ENCODE assay signal across 8 cellular contexts in genomic region chr17:15999141-15999973, GRCh38. TPM values are rescaled to one million over a fixed set of nuclear protein-coding genes. Genes with fewer than 3 reads are reported as not detected.
DNase-seq lines count a peak whose midpoint lies in the region; ATAC-seq and TF ChIP-seq lines count a peak whose summit lies in the region.

TSS of gene TTC19 (plus strand) at chr17:15999824. CDS start at chr17:15999849, 25 bp downstream.
TSS of gene ZSWIM7 (minus strand) at chr17:15999704. CDS start at chr17:15999594, 110 bp downstream.

- H3K9me3 Mint-ChIP-seq in activated T-cell treated with anti-CD3 and anti-CD28 coated beads, Interleukin-2, amount 50 U/mL, for 24 hours: no peaks in the 10 kb centered on the region

- ATAC-seq in GM21723 (IDR thresholded peaks at IDR 0.05; ENCODE audit: unreplicated experiment): peak; percentile 92

- H3K4me3 ChIP-seq in PC-9: peak within 1 kb of the TSS; percentile 85
- peak within 1 kb of the TSS; percentile 88 to 92 for H3K4me3 ChIP-seq in mucosa of rectum (ENCODE audit: low read length in 2 of 2)

- peak; percentile 96 for TF ChIP-seq POLR2A in erythroblast (IDR thresholded peaks at IDR 0.05; ENCODE audit: low read length)

- POLR2A ChIA-PET in PC-9 (lab: Charles Lee; ENCODE audit: unreplicated experiment): interaction anchor here (0.5 to 0.8 kb wide), 9 partner anchors 17 to 420 kb away, joined by 3 to 8 read pairs (median 4); no protein-coding TSS in a partner anchor

- H3K9me2 ChIP-seq in PC-9 (ENCODE audit: insufficient read depth): no peaks in the 10 kb centered on the region

- peaks cover 21% of the 10 kb centered on the region for H3K4me1 ChIP-seq in PC-9 (replicated peaks; ENCODE audit: insufficient read depth)
- H3K4me1 ChIP-seq in mucosa of rectum (ENCODE audit: control insufficient read depth in 2 of 2, insufficient read depth in 2 of 2, low read length in 2 of 2): peaks cover 10 to 11% of the 10 kb centered on the region in 2 donors

- H3K4me2 ChIP-seq in PC-9: peak within 1 kb of the TSS; percentile 89

- H3K27me3 Mint-ChIP-seq in activated T-cell treated with anti-CD3 and anti-CD28 coated beads, Interleukin-2, amount 50 U/mL, for 24 hours: no peaks in the 10 kb centered on the region

- in situ Hi-C loops in KBM-7 (cut with MboI; ENCODE audit: low pct_unique_long_range_greater_than_20kb, low sequenced_read_pairs): no loop called here

- peaks cover 38% of the 10 kb centered on the region for H3K4me1 Mint-ChIP-seq in activated T-cell treated with anti-CD3 and anti-CD28 coated beads, Interleukin-2, amount 50 U/mL, for 24 hours (ENCODE audit: low read depth)

- peak within 1 kb of the TSS; percentile 92 to 95 for H3K9ac ChIP-seq in mucosa of rectum (ENCODE audit: low read depth in 1 of 2, low read length in 2 of 2)

- H3K36me3 ChIP-seq in PC-9 (ENCODE audit: low read depth): peaks cover 29% of the 10 kb centered on the region
- H3K36me3 ChIP-seq in mucosa of rectum (ENCODE audit: control insufficient read depth in 2 of 2, insufficient read depth in 2 of 2, low read length in 2 of 2): peaks cover 29 to 30% of the 10 kb centered on the region in 2 donors

- H3K27ac ChIP-seq in PC-9: peak within 1 kb of the TSS; percentile 97
- H3K27ac ChIP-seq in mucosa of rectum (ENCODE audit: low read depth in 2 of 2, low read length in 2 of 2): peak within 1 kb of the TSS; percentile 98 to 99

- H4K20me1 ChIP-seq in PC-9 (ENCODE audit: insufficient read depth): peaks cover 8% of the 10 kb centered on the region; the same call in 1 of the 2 replicates

- H3K27me3 ChIP-seq in PC-9 (ENCODE audit: insufficient read depth, low read depth) (no peaks in the 10 kb centered on the region), mucosa of rectum (ENCODE audit: control insufficient read depth in 2 of 2, insufficient read depth in 2 of 2, low read length in 2 of 2) (no peaks in the 10 kb centered on the region)

- CTCF ChIA-PET in PC-9 (lab: Charles Lee): interaction anchor here (0.6 to 1.6 kb wide), 4 partner anchors 28 to 548 kb away, joined by 3 to 8 read pairs (median 4); partner anchors contain the start of gene ADORA2B

- peak within 1 kb of the TSS; percentile 86 for H3K4me3 Mint-ChIP-seq in activated T-cell treated with anti-CD3 and anti-CD28 coated beads, Interleukin-2, amount 50 U/mL, for 24 hours

- H3K27ac Mint-ChIP-seq in activated T-cell treated with anti-CD3 and anti-CD28 coated beads, Interleukin-2, amount 50 U/mL, for 24 hours: peak within 1 kb of the TSS; percentile 99

- peak within 1 kb of the TSS; percentile 75 for H2AFZ ChIP-seq in PC-9

- no TSS peak for BruUV-seq in PC-9 (replicated peaks; lab: Mats Ljungman, UMichigan)

- peaks cover 20% of the 10 kb centered on the region for H3F3A ChIP-seq in PC-9 (ENCODE audit: insufficient read depth, low read depth)

- peaks cover 9% of the 10 kb centered on the region; the same call in 1 of the 2 replicates for H3K9me3 ChIP-seq in PC-9 (ENCODE audit: insufficient read depth, low read depth)
- no peaks in the 10 kb centered on the region for H3K9me3 ChIP-seq in mucosa of rectum (ENCODE audit: control insufficient read depth in 2 of 2, low read length in 2 of 2)

- DNase-seq in DMS79 (lab: John Stamatoyannopoulos, UW): peak; percentile 70
- peak; percentile 95 for DNase-seq in KBM-7
- peak; percentile 85 to 98 for DNase-seq in PC-9
- peak; percentile 97 for DNase-seq in activated T-cell treated with anti-CD3 and anti-CD28 coated beads, Interleukin-2, amount 50 U/mL, for 24 hours
- peak; percentile 96 for DNase-seq in erythroblast (lab: John Stamatoyannopoulos, UW)
- peak; percentile 74 to 89 for DNase-seq in stimulated activated CD8-positive, alpha-beta memory T cell treated with anti-CD3 and anti-CD28 coated beads, Interleukin-4, amount 100 ng/mL, for 4 hours (ENCODE audit: low read depth in 2 of 2, low spot score in 1 of 2)

- peaks cover 53% of the 10 kb centered on the region for H3K79me2 ChIP-seq in PC-9 (ENCODE audit: low read depth)

- TF ChIP-seq CTCF in PC-9 (conservative IDR thresholded peaks at IDR 0.05): no peak

- peaks cover 62% of the 10 kb centered on the region for H3K36me3 Mint-ChIP-seq in activated T-cell treated with anti-CD3 and anti-CD28 coated beads, Interleukin-2, amount 50 U/mL, for 24 hours (ENCODE audit: low read depth)

- intact Hi-C loops in PC-9 (cut with micrococcal nuclease; ENCODE audit: unreplicated experiment): loop anchor here (2.0 to 5.0 kb wide), 3 partner anchors 79 to 349 kb away; no protein-coding TSS in a partner anchor

RNA-seq across cellular contexts. Expression of gene TTC19, which starts in this region (rescaled TPM):
- 53.5 and 74.7 TPM in 2 replicates for total RNA-seq in PC-9 (2021)

RNA-seq across cellular contexts. Expression of gene ZSWIM7, which starts in this region (rescaled TPM):
- total RNA-seq in PC-9 (2021): 13.0 and 19.1 TPM in 2 replicates

Comparison
In these comparisons a context has a peak if more than half of its experiments do, and no peak if none do; other contexts are left out.
1. Peak in every context shown above with its lines: DNase-seq, ATAC-seq, H3K4me3 ChIP-seq and H3K27ac ChIP-seq.